8 cellular contexts compared by ENCODE assay signal in the genomic region with DNA sequence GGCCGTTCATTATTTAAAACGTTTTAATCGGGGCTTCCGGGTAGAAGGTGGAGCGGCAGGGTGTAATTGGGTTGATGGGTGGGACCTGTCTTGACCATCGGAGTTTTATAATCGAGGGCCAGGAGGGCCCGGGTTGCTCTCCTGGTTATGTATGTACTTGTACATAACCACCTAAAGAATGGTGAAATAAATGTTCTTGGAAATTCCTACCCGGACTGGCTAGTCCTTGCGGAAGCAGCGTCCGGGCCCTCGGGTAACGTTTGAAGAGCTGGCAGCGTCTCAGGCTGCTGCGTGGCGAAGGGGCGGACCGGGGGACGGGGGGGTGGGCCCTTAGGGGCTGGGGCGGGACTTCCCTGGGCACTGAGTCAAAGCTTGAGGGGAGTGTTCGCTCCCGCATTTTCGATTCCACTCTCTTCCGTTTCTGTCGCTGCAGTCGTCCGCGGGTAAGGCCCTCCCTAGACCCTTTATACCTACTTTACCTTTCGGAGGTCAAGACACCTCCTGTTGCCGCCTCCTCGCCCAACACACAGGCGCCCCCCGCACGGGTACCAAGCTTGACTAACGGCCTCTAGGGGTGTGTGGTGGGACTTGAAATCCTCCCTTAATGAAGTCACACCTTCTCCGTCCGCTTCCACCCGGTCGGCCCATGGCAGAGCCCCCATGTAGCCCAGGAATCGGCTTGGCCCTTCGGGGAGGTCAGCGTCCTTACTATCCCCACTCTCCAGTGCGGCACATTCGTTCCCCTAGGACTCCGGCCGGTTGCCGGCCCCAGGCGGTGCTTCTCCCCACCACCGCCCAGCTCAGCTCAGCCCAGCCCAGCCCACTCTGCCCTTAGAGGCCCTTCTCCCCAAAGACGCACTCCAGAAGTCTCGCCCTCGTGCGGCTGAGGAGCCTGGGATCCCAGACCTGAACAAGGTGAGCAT. TPM values are rescaled to one million over a fixed set of nuclear protein-coding genes. Genes with fewer than 3 reads are reported as not detected.
A peak's percentile ranks its signal among the peaks of the same experiment; 100 is the strongest.
DNase-seq lines count a peak whose midpoint lies in the region; ATAC-seq, FAIRE-seq and TF ChIP-seq lines count a peak whose summit lies in the region.

A gene with protein sequence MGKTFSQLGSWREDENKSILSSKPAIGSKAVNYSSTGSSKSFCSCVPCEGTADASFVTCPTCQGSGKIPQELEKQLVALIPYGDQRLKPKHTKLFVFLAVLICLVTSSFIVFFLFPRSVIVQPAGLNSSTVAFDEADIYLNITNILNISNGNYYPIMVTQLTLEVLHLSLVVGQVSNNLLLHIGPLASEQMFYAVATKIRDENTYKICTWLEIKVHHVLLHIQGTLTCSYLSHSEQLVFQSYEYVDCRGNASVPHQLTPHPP (plus strand): TSS at position 396 of the 923 bp plus-strand sequence. CDS start 1,167 bp downstream, outside the sequence.

- H3K36me3 ChIP-seq in mucosa of rectum (ENCODE audit: control insufficient read depth in 2 of 2, insufficient read depth in 2 of 2, low read length in 2 of 2) = peaks cover 30 to 45% of the 10 kb centered on the region in 2 donors

- peak within 1 kb of the TSS; percentile 82 to 86 for H3K27ac ChIP-seq in mucosa of rectum (ENCODE audit: low read depth in 2 of 2, low read length in 2 of 2)

- H3K9me3 ChIP-seq in mucosa of rectum (ENCODE audit: control insufficient read depth in 2 of 2, low read length in 2 of 2) = no peaks in the 10 kb centered on the region

- TF ChIP-seq POLR2A in GM12891 (IDR thresholded peaks at IDR 0.05; ENCODE audit: low read depth, low read length) = peak; percentile 85

- peak within 1 kb of the TSS; percentile 83 to 91 for H3K9ac ChIP-seq in mucosa of rectum (ENCODE audit: low read depth in 1 of 2, low read length in 2 of 2)

- H3K4me3 ChIP-seq in epithelial cell of proximal tubule (ENCODE audit: low read depth, low read length) (peak within 1 kb of the TSS; percentile 74), mucosa of rectum (ENCODE audit: low read length in 2 of 2) (peak within 1 kb of the TSS; percentile 78 to 86)

- peaks cover 13 to 21% of the 10 kb centered on the region in 2 donors for H3K4me1 ChIP-seq in mucosa of rectum (ENCODE audit: control insufficient read depth in 2 of 2, insufficient read depth in 2 of 2, low read length in 2 of 2)

- peak; percentile 33 for TF ChIP-seq CTCF in epithelial cell of proximal tubule (conservative IDR thresholded peaks at IDR 0.05; ENCODE audit: low read depth, low read length)

- DNase-seq in GM12891 (ENCODE audit: insufficient read length, low spot score) (peak; percentile 84), NCI-H748 (lab: John Stamatoyannopoulos, UW; ENCODE audit: unreplicated experiment) (peak; percentile 64), activated T-cell treated with anti-CD3 and anti-CD28 coated beads for 1 hour (ENCODE audit: low read depth) (peak; percentile 65), epithelial cell of proximal tubule (ENCODE audit: low read depth) (peak; percentile 13), SHP77 (lab: John Stamatoyannopoulos, UW) (no peak)
- peak; percentile 82 for DNase-seq in stimulated activated CD8-positive, alpha-beta memory T cell treated with anti-CD3 and anti-CD28 coated beads, Interleukin-4, amount 100 ng/mL, for 48 hours

- peak; percentile 76 for ATAC-seq in HG02759 (IDR thresholded peaks at IDR 0.05; ENCODE audit: unreplicated experiment)

- H3K27me3 ChIP-seq in mucosa of rectum (ENCODE audit: control insufficient read depth in 2 of 2, insufficient read depth in 2 of 2, low read length in 2 of 2) = no peaks in the 10 kb centered on the region

- peak; percentile 89 for FAIRE-seq in GM12891 (lab: Jason Lieb, UNC)

TF ChIP-seq in GM12891, 5 proteins besides CTCF, POLR2A, EP300 and RAD21:
- TF ChIP-seq POLR2AphosphoS5 (IDR thresholded peaks at IDR 0.05; ENCODE audit: low read depth, low read length) (peak; percentile 78), SPI1 (IDR thresholded peaks at IDR 0.05; ENCODE audit: low read depth, low read length) (no peak), TAF1 (IDR thresholded peaks at IDR 0.05; ENCODE audit: low read depth, low read length) (peak; percentile 40; the same call in 1 of the 2 replicates), POU2F2 (IDR thresholded peaks at IDR 0.05; ENCODE audit: low read depth, low read length) (no peak), PAX5 (IDR thresholded peaks at IDR 0.05; ENCODE audit: insufficient read depth, low read length, severe bottlenecking) (no peak)

RNA-seq across cellular contexts. Expression of the gene that starts here (rescaled TPM):
- 4.0 TPM for polyA plus RNA-seq in GM12891 (2012; ENCODE audit: low read depth, missing spikeins)
- total RNA-seq in epithelial cell of proximal tubule = 3.2 and 3.3 TPM in 2 replicates

Comparison
In these comparisons a context has a peak if more than half of its experiments do, and no peak if none do; other contexts are left out.
1. DNase-seq: peak in GM12891 (single experiment), NCI-H748 (single experiment), activated T-cell treated with anti-CD3 and anti-CD28 coated beads for 1 hour (single experiment), epithelial cell of proximal tubule (single experiment) and stimulated activated CD8-positive, alpha-beta memory T cell treated with anti-CD3 and anti-CD28 coated beads, Interleukin-4, amount 100 ng/mL, for 48 hours (single experiment); none in SHP77 (0 of 2).